ENCODE assay signal across 14 cellular contexts in genomic region chr3:189273736-189274135, GRCh38.
"Had no signal": no experiment of that assay in that cellular context is flagged by ENCODE, and none has a peak within 500 bp of the region (broad histone marks: within the 10 kb centered on the region; RNA-seq: fewer than 3 reads in every experiment).

No MANE protein-coding gene starts in this region.

- H3K27ac Mint-ChIP-seq: activated naive CD4-positive, alpha-beta T cell treated with anti-CD3 and anti-CD28 coated beads, Interleukin-2, amount 50 U/mL, for 24 hours; mesothelial cell of epicardium; neural progenitor cell; stimulated activated memory B cell treated with anti-CD40 and anti-IgM and Interleukin-4, amounts not matched to agents 10 μg/mL and 1 μg/mL and 100 μg/mL, for 72 hours had no signal

- H3K9ac ChIP-seq: neural progenitor cell had no signal

- H3K4me1 ChIP-seq: neural progenitor cell had no signal

- H3K27me3 ChIP-seq: dorsolateral prefrontal cortex, gastrocnemius medialis, neural progenitor cell, tibial artery, uterus had no signal

- ATAC-seq: gastrocnemius medialis; stimulated activated memory B cell treated with anti-CD40 and anti-IgM and Interleukin-4, amounts not matched to agents 10 μg/mL and 1 μg/mL and 100 μg/mL, for 72 hours had no signal

- H3K36me3 Mint-ChIP-seq: activated naive CD4-positive, alpha-beta T cell treated with anti-CD3 and anti-CD28 coated beads, Interleukin-2, amount 50 U/mL, for 24 hours; mesothelial cell of epicardium; neural progenitor cell had no signal

- DNase-seq: activated CD4-positive, alpha-beta T cell treated with anti-CD3 and anti-CD28 coated beads for 4 hours; activated effector memory CD4-positive, alpha-beta T cell treated with Interleukin-2 at 50 U/mL for 16 hours; dorsolateral prefrontal cortex; gastrocnemius medialis; kidney; small intestine; SW 1271; T-helper 9 cell; tibial artery; uterus had no signal

- H3K4me3 ChIP-seq: dorsolateral prefrontal cortex, gastrocnemius medialis, neural progenitor cell, tibial artery, uterus had no signal

- H3K4me3 Mint-ChIP-seq: activated naive CD4-positive, alpha-beta T cell treated with anti-CD3 and anti-CD28 coated beads, Interleukin-2, amount 50 U/mL, for 24 hours; mesothelial cell of epicardium; neural progenitor cell; stimulated activated memory B cell treated with anti-CD40 and anti-IgM and Interleukin-4, amounts not matched to agents 10 μg/mL and 1 μg/mL and 100 μg/mL, for 72 hours had no signal

- H3K27ac ChIP-seq: dorsolateral prefrontal cortex, gastrocnemius medialis, neural progenitor cell, tibial artery, uterus had no signal

- H3K4me1 Mint-ChIP-seq: neural progenitor cell had no signal

- H3K9me3 ChIP-seq: gastrocnemius medialis, tibial artery, uterus had no signal

- H3K9me3 Mint-ChIP-seq: activated naive CD4-positive, alpha-beta T cell treated with anti-CD3 and anti-CD28 coated beads, Interleukin-2, amount 50 U/mL, for 24 hours; mesothelial cell of epicardium; neural progenitor cell had no signal

- H3K27me3 Mint-ChIP-seq: activated naive CD4-positive, alpha-beta T cell treated with anti-CD3 and anti-CD28 coated beads, Interleukin-2, amount 50 U/mL, for 24 hours had no signal

- H3K36me3 ChIP-seq: gastrocnemius medialis, neural progenitor cell, tibial artery, uterus had no signal
